Comparison of ENCODE assay signal across 19 cellular contexts in genomic region chr6:102986086-102986485, GRCh38.
DNase-seq lines count a peak whose midpoint lies in the region; ATAC-seq and TF ChIP-seq lines count a peak whose summit lies in the region.
"Had no signal": no experiment of that assay in that cellular context is flagged by ENCODE, and none has a peak within 500 bp of the region (broad histone marks: within the 10 kb centered on the region; RNA-seq: fewer than 3 reads in every experiment).

No MANE protein-coding gene starts in this region.

- DNase-seq in GM12865 (ENCODE audit: low read depth) (peak; percentile 10), NCI-H2081 (lab: John Stamatoyannopoulos, UW) (no peak), GOT3 (lab: John Stamatoyannopoulos, UW) (no peak), mesenchymal stem cell (no peak)
- no peak for DNase-seq in stimulated activated CD4-positive, alpha-beta T cell treated with anti-CD3 and anti-CD28 coated beads, Interleukin-4, amount 100 ng/mL, for 4 hours
- DNase-seq: activated CD4-positive, CD25-positive, alpha-beta regulatory T cell; activated gamma-delta T cell treated with Interleukin-2 at 50 U/mL for 16 hours; DND-41; foreskin melanocyte; HCEC 1CT; KG1; NCI-H1105; Right ventricle myocardium superior; spleen; upper lobe of right lung had no signal

- no peaks in the 10 kb centered on the region for H3K9me3 ChIP-seq in mesenchymal stem cell (ENCODE audit: control insufficient read depth, low read length)
- H3K9me3 ChIP-seq: ascending aorta, spleen, upper lobe of right lung had no signal

- H4K91ac ChIP-seq in mesenchymal stem cell (ENCODE audit: low read length), result no peak overlapping the region

- H2BK5ac ChIP-seq in mesenchymal stem cell (ENCODE audit: low read depth, low read length, poor library complexity, severe bottlenecking), result no peak overlapping the region

- no peak overlapping the region for H2AFZ ChIP-seq in mesenchymal stem cell (ENCODE audit: low read depth, low read length)

- H3K14ac ChIP-seq in mesenchymal stem cell (ENCODE audit: low read length in 2 of 2), result no peak overlapping the region

- no peak overlapping the region for H4K8ac ChIP-seq in mesenchymal stem cell (ENCODE audit: low read length)

- H3K4ac ChIP-seq in mesenchymal stem cell (ENCODE audit: low read depth in 1 of 2, low read length in 2 of 2), result no peak overlapping the region

- H3K4me2 ChIP-seq in mesenchymal stem cell (ENCODE audit: low read length, poor library complexity, severe bottlenecking), result no peak overlapping the region

- ATAC-seq in GM19455 (IDR thresholded peaks at IDR 0.05; ENCODE audit: unreplicated experiment) (peak; percentile 95), HG02870 (IDR thresholded peaks at IDR 0.05; ENCODE audit: unreplicated experiment) (peak; percentile 57), HG03378 (IDR thresholded peaks at IDR 0.05; ENCODE audit: unreplicated experiment) (peak; percentile 77)
- ATAC-seq: upper lobe of right lung had no signal

- no peak overlapping the region for H2AK5ac ChIP-seq in mesenchymal stem cell (ENCODE audit: low read length, severe bottlenecking)

- H3K27ac ChIP-seq in mesenchymal stem cell (ENCODE audit: low read length, poor library complexity, severe bottlenecking), result no peak overlapping the region
- H3K27ac ChIP-seq: ascending aorta, spleen, upper lobe of right lung had no signal

- H3K23ac ChIP-seq in mesenchymal stem cell (ENCODE audit: low read length in 2 of 2), result no peak overlapping the region

- H2BK12ac ChIP-seq in mesenchymal stem cell (ENCODE audit: low read length in 2 of 2), result no peak overlapping the region

- no peaks in the 10 kb centered on the region for H3K36me3 ChIP-seq in mesenchymal stem cell (ENCODE audit: control insufficient read depth in 1 of 2, insufficient read depth in 2 of 2, low read depth in 1 of 2, low read length in 2 of 2)
- H3K36me3 ChIP-seq: ascending aorta, spleen, upper lobe of right lung had no signal

- no peak for TF ChIP-seq CTCF in GM12865 (IDR thresholded peaks at IDR 0.05; ENCODE audit: insufficient read depth, low read depth, low read length, missing control alignments)

- H3K27me3 ChIP-seq in mesenchymal stem cell (ENCODE audit: control insufficient read depth in 1 of 2, insufficient read depth in 1 of 2, low read length in 2 of 2), result no peaks in the 10 kb centered on the region
- H3K27me3 ChIP-seq: ascending aorta, spleen, upper lobe of right lung had no signal

- no peak overlapping the region for H2BK120ac ChIP-seq in mesenchymal stem cell (ENCODE audit: low read depth, low read length)

- H3K79me1 ChIP-seq in mesenchymal stem cell (replicated peaks; ENCODE audit: low read length, poor library complexity, severe bottlenecking), result no peaks in the 10 kb centered on the region

- H3K4me3 ChIP-seq in GM12865 (ENCODE audit: low read depth, low read length) (no peak overlapping the region), mesenchymal stem cell (ENCODE audit: insufficient read depth in 1 of 2, low read depth in 1 of 2, low read length in 2 of 2) (no peak overlapping the region)
- H3K4me3 ChIP-seq: ascending aorta, spleen, upper lobe of right lung had no signal

- H2BK15ac ChIP-seq in mesenchymal stem cell (ENCODE audit: low read depth, poor library complexity, severe bottlenecking), result no peak overlapping the region

- no peak overlapping the region for H3K9ac ChIP-seq in mesenchymal stem cell (ENCODE audit: low read length)

- H3K18ac ChIP-seq in mesenchymal stem cell (ENCODE audit: low read depth in 1 of 2, low read length in 2 of 2), result no peak overlapping the region

- H3K4me1 ChIP-seq in mesenchymal stem cell (ENCODE audit: control insufficient read depth, insufficient read depth, low read depth, low read length), result no peaks in the 10 kb centered on the region
- H3K4me1 ChIP-seq: ascending aorta, spleen, upper lobe of right lung had no signal
